Comparison of ENCODE assay signal across 8 cellular contexts in genomic region chr12:2959508-2960431, GRCh38. TPM values are rescaled to one million over a fixed set of nuclear protein-coding genes. Genes with fewer than 3 reads are reported as not detected.
DNase-seq lines count a peak whose midpoint lies in the region; ATAC-seq lines count a peak whose summit lies in the region.

No MANE protein-coding gene starts in this region.

- peaks cover 19% of the 10 kb centered on the region in 3 donors for H3K4me1 Mint-ChIP-seq in T-cell

- H3K4me3 ChIP-seq in aorta (ENCODE audit: low read length in 2 of 2), result peak overlapping the region; percentile 38 to 96

- ATAC-seq in T-cell (replicated peaks in 1 of 4) (no peak), aorta (ENCODE audit: low FRiP score) (peak; percentile 78), GM21381 (IDR thresholded peaks at IDR 0.05; ENCODE audit: unreplicated experiment) (no peak), HG03354 (IDR thresholded peaks at IDR 0.05; ENCODE audit: poor library complexity, severe bottlenecking, unreplicated experiment) (no peak)

- peaks cover 46 to 65% of the 10 kb centered on the region in 2 donors for H3K27me3 Mint-ChIP-seq in T-cell

- intact Hi-C loops in aorta (cut with DNase I), result loop anchor here in 1 of 2 donors (1.0 to 5.0 kb wide), 2 partner anchors 39 to 83 kb away; no protein-coding TSS in a partner anchor

- peak; percentile 1 for DNase-seq in DMS79 (lab: John Stamatoyannopoulos, UW)
- peak; percentile 72 for DNase-seq in HK-2 (ENCODE audit: unreplicated experiment)
- no peak for DNase-seq in T-cell
- DNase-seq in epidermal melanocyte (ENCODE audit: insufficient read length, low spot score), result peak; percentile 59
- peak; percentile 21 for DNase-seq in mucosa of gallbladder (ENCODE audit: low spot score)
- peak; percentile 83 to 93 for DNase-seq in aorta

- CTCF ChIA-PET in T-cell (lab: Charles Lee), result no interaction called here

- POLR2A ChIA-PET in T-cell (lab: Charles Lee), result no interaction called here

- no peaks in the 10 kb centered on the region for H3K27me3 ChIP-seq in aorta (ENCODE audit: control insufficient read depth in 1 of 2, insufficient read depth in 2 of 2, low read length in 1 of 2)

- H3K9me3 Mint-ChIP-seq in T-cell, result no peaks in the 10 kb centered on the region

- H3K4me1 ChIP-seq in aorta (ENCODE audit: control insufficient read depth in 1 of 2, insufficient read depth in 2 of 2, low read length in 2 of 2), result no peaks in the 10 kb centered on the region

- peak overlapping the region in 1 of 2 donors; percentile 81 for H3K27ac ChIP-seq in aorta (ENCODE audit: low read depth in 1 of 2, low read length in 2 of 2)

- H3K36me3 Mint-ChIP-seq in T-cell, result no peaks in the 10 kb centered on the region

- H3K27ac Mint-ChIP-seq in T-cell, result no peak overlapping the region

- H3K4me3 Mint-ChIP-seq in T-cell, result peak overlapping the region; percentile 53 to 58 (median 57)

- H3K9me3 ChIP-seq in aorta (ENCODE audit: control insufficient read depth, low read length), result no peaks in the 10 kb centered on the region

- 3% methylated on average over 89 to 106 of the region's 106 CpGs for WGBS in aorta, 2 donors

- no peaks in the 10 kb centered on the region for H3K36me3 ChIP-seq in aorta (ENCODE audit: control insufficient read depth in 1 of 2, insufficient read depth in 2 of 2, low read length in 1 of 2)

RNA-seq across cellular contexts. Expression of gene TEAD4, which starts 0.6 kb away (rescaled TPM):
- total RNA-seq in T-cell (under 1 TPM in 3 of 5 donors, not detected in 2; 0.16 to 0.44 (median 0.32) TPM), mucosa of gallbladder (5.1 TPM), aorta (10 to 100 TPM; 27.1 to 29.0 TPM)
- polyA plus RNA-seq in aorta, result 10 to 100 TPM in 1 of 2 donors, 1 to 10 TPM in 1; 8.9 to 13.2 TPM

Comparison
In these comparisons a context has a peak if more than half of its experiments do, and no peak if none do; other contexts are left out.
1. DNase-seq: peak in DMS79 (single experiment), HK-2 (single experiment), epidermal melanocyte (single experiment), mucosa of gallbladder (single experiment) and aorta (2 of 2); none in T-cell (0 of 34).